In the genomic region with DNA sequence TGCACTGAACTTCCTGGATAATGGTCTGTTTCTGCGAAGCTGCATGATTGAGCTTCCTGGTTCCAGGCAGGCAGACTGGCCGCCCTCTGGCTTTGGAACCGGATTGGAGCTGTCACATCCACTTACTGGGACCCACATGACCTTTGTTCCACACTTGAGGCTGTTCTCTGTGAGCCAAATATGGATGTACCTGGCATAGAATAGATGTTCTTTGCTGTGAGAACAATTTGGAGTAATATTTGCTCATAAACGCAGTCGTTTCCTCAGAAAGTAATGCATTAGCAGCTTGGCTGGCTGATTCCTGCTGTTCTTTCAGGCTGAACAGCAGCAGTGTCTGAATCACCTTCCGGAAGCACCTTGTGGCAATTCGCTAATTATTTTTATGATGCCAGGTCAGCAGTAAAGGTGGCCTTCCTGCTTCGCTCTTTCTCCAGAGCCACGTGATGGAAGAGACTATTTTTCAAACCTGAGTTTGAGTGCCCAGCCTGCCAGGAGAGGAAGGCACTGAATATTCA, we compare ENCODE assay signal across 11 cellular contexts.
A peak's percentile ranks its signal among the peaks of the same experiment; 100 is the strongest.
DNase-seq lines count a peak whose midpoint lies in the region; ATAC-seq and TF ChIP-seq lines count a peak whose summit lies in the region.
"Had no signal": no experiment of that assay in that cellular context is flagged by ENCODE, and none has a peak within 500 bp of the region (broad histone marks: within the 10 kb centered on the region; RNA-seq: fewer than 3 reads in every experiment).

No MANE protein-coding gene starts in this region.

- peak; percentile 2 for TF ChIP-seq CTCF in foreskin keratinocyte (conservative IDR thresholded peaks at IDR 0.05)
- no peak for TF ChIP-seq CTCF in nephron (IDR thresholded peaks at IDR 0.05; ENCODE audit: unreplicated experiment in 3 of 3)
- no peak for TF ChIP-seq CTCF in activated CD8-positive, alpha-beta T cell treated with anti-CD3 and anti-CD28 coated beads for 36 hours (IDR thresholded peaks at IDR 0.05)

- peak overlapping the region; percentile 74 for H3K27ac ChIP-seq in foreskin keratinocyte
- H3K27ac ChIP-seq: coronary artery had no signal

- CTCF ChIA-PET in activated CD8-positive, alpha-beta T cell treated with anti-CD3 and anti-CD28 coated beads for 36 hours (lab: Charles Lee) = no interaction called here

- no peak overlapping the region for H3K4me3 Mint-ChIP-seq in nephron
- H3K4me3 Mint-ChIP-seq in activated CD8-positive, alpha-beta T cell treated with anti-CD3 and anti-CD28 coated beads for 36 hours = no peak overlapping the region
- H3K4me3 Mint-ChIP-seq: CD4-positive, alpha-beta memory T cell; nephron progenitor cell had no signal

- H3K36me3 Mint-ChIP-seq in nephron (ENCODE audit: low read depth) = no peaks in the 10 kb centered on the region
- peaks cover 0 to 4% of the 10 kb centered on the region in 2 donors for H3K36me3 Mint-ChIP-seq in activated naive CD4-positive, alpha-beta T cell treated with anti-CD3 and anti-CD28 coated beads, Interleukin-2, amount 50 U/mL, for 72 hours
- H3K36me3 Mint-ChIP-seq in activated CD8-positive, alpha-beta T cell treated with anti-CD3 and anti-CD28 coated beads for 36 hours (ENCODE audit: low read depth) = no peaks in the 10 kb centered on the region
- H3K36me3 Mint-ChIP-seq: CD4-positive, alpha-beta memory T cell had no signal

- H3K27ac Mint-ChIP-seq in nephron = peak overlapping the region; percentile 71 to 87 (median 81)
- no peak overlapping the region for H3K27ac Mint-ChIP-seq in activated naive CD4-positive, alpha-beta T cell treated with anti-CD3 and anti-CD28 coated beads, Interleukin-2, amount 50 U/mL, for 72 hours
- no peak overlapping the region for H3K27ac Mint-ChIP-seq in activated CD8-positive, alpha-beta T cell treated with anti-CD3 and anti-CD28 coated beads for 36 hours
- H3K27ac Mint-ChIP-seq: CD4-positive, alpha-beta memory T cell; nephron progenitor cell had no signal

- DNase-seq in Daoy (ENCODE audit: low read depth) (peak; percentile 21), NCI-H748 treated with DMSO at 0.1 percent for 48 hours (lab: John Stamatoyannopoulos, UW) (peak; percentile 32), foreskin keratinocyte (peak; percentile 75 to 83)
- no peak for DNase-seq in activated naive CD4-positive, alpha-beta T cell treated with anti-CD3 and anti-CD28 coated beads, Interleukin-2, amount 50 U/mL, for 72 hours (ENCODE audit: low spot score in 2 of 2)
- no peak for DNase-seq in activated CD4-positive, CD25-positive, alpha-beta regulatory T cell treated with anti-CD3 and anti-CD28 coated beads, Interleukin-2, amount 50 U/mL, for 72 hours
- no peak for DNase-seq in effector CD4-positive, alpha-beta T cell
- DNase-seq in activated CD8-positive, alpha-beta T cell treated with anti-CD3 and anti-CD28 coated beads for 36 hours = no peak
- DNase-seq: CD4-positive, alpha-beta memory T cell; nephron progenitor cell had no signal

- peaks cover 11% of the 10 kb centered on the region for H3K4me1 Mint-ChIP-seq in nephron
- no peaks in the 10 kb centered on the region for H3K4me1 Mint-ChIP-seq in activated CD8-positive, alpha-beta T cell treated with anti-CD3 and anti-CD28 coated beads for 36 hours (ENCODE audit: low read depth)
- H3K4me1 Mint-ChIP-seq: CD4-positive, alpha-beta memory T cell had no signal

- POLR2A ChIA-PET in activated CD8-positive, alpha-beta T cell treated with anti-CD3 and anti-CD28 coated beads for 36 hours (lab: Charles Lee) = no interaction called here

- no peaks in the 10 kb centered on the region for H3K27me3 ChIP-seq in foreskin keratinocyte

- peaks cover 4% of the 10 kb centered on the region for H3K27me3 Mint-ChIP-seq in nephron (ENCODE audit: low read depth)
- peaks cover 7% of the 10 kb centered on the region for H3K27me3 Mint-ChIP-seq in activated CD8-positive, alpha-beta T cell treated with anti-CD3 and anti-CD28 coated beads for 36 hours

- intact Hi-C loops in activated CD8-positive, alpha-beta T cell treated with anti-CD3 and anti-CD28 coated beads for 36 hours (cut with micrococcal nuclease) = no loop called here

- H3K9me3 Mint-ChIP-seq in nephron = no peaks in the 10 kb centered on the region
- no peaks in the 10 kb centered on the region for H3K9me3 Mint-ChIP-seq in activated naive CD4-positive, alpha-beta T cell treated with anti-CD3 and anti-CD28 coated beads, Interleukin-2, amount 50 U/mL, for 72 hours
- H3K9me3 Mint-ChIP-seq in activated CD8-positive, alpha-beta T cell treated with anti-CD3 and anti-CD28 coated beads for 36 hours = no peaks in the 10 kb centered on the region
- H3K9me3 Mint-ChIP-seq: nephron progenitor cell had no signal

- peak; percentile 82 for ATAC-seq in foreskin keratinocyte
- no peak for ATAC-seq in activated naive CD4-positive, alpha-beta T cell treated with anti-CD3 and anti-CD28 coated beads, Interleukin-2, amount 50 U/mL, for 72 hours
- ATAC-seq in activated CD8-positive, alpha-beta T cell treated with anti-CD3 and anti-CD28 coated beads for 36 hours = no peak

- H3K4me1 ChIP-seq in foreskin keratinocyte = peaks cover 26% of the 10 kb centered on the region

Comparison
In these comparisons a context has a peak if more than half of its experiments do, and no peak if none do; other contexts are left out.
1. DNase-seq: peak in Daoy (single experiment), NCI-H748 treated with DMSO at 0.1 percent for 48 hours (single experiment) and foreskin keratinocyte (2 of 2); none in activated naive CD4-positive, alpha-beta T cell treated with anti-CD3 and anti-CD28 coated beads, Interleukin-2, amount 50 U/mL, for 72 hours (0 of 2), activated CD4-positive, CD25-positive, alpha-beta regulatory T cell treated with anti-CD3 and anti-CD28 coated beads, Interleukin-2, amount 50 U/mL, for 72 hours (single experiment), effector CD4-positive, alpha-beta T cell (single experiment) and activated CD8-positive, alpha-beta T cell treated with anti-CD3 and anti-CD28 coated beads for 36 hours (single experiment).
2. H3K27ac Mint-ChIP-seq: peak in nephron (3 of 3); none in activated naive CD4-positive, alpha-beta T cell treated with anti-CD3 and anti-CD28 coated beads, Interleukin-2, amount 50 U/mL, for 72 hours (0 of 2) and activated CD8-positive, alpha-beta T cell treated with anti-CD3 and anti-CD28 coated beads for 36 hours (single experiment).